In genomic region chrX:31215277-31215815, GRCh38 we compare ENCODE assay signal across 17 cellular contexts.
DNase-seq lines count a peak whose midpoint lies in the region; TF ChIP-seq lines count a peak whose summit lies in the region.
"Had no signal": no experiment of that assay in that cellular context is flagged by ENCODE, and none has a peak within 500 bp of the region (broad histone marks: within the 10 kb centered on the region; RNA-seq: fewer than 3 reads in every experiment).

No MANE protein-coding gene starts in this region.

- H3K23ac ChIP-seq in mesenchymal stem cell (ENCODE audit: low read length in 2 of 2): no peak overlapping the region

- H3K27ac ChIP-seq in OCI-LY3 (ENCODE audit: low read length) (peak overlapping the region; percentile 52), mesenchymal stem cell (ENCODE audit: low read length, poor library complexity, severe bottlenecking) (no peak overlapping the region)
- H3K27ac ChIP-seq: 22Rv1, BLaER1, KMS-11 had no signal

- no peak overlapping the region for H2BK15ac ChIP-seq in mesenchymal stem cell (ENCODE audit: low read depth, poor library complexity, severe bottlenecking)

- H4K91ac ChIP-seq in mesenchymal stem cell (ENCODE audit: low read length): no peak overlapping the region

- H3K14ac ChIP-seq in mesenchymal stem cell (ENCODE audit: low read length in 2 of 2): no peak overlapping the region

- peak overlapping the region; percentile 55 for H3K27ac Mint-ChIP-seq in chondrocyte (ENCODE audit: unreplicated experiment)
- H3K27ac Mint-ChIP-seq: CD14-positive monocyte; CD8-positive, alpha-beta T cell; GM23338 had no signal

- H3K9me3 ChIP-seq in OCI-LY3 (ENCODE audit: insufficient read depth, low read length) (no peaks in the 10 kb centered on the region), mesenchymal stem cell (ENCODE audit: control insufficient read depth, low read length) (no peaks in the 10 kb centered on the region)

- H3K4me1 Mint-ChIP-seq in chondrocyte (ENCODE audit: low read depth): peaks cover 37% of the 10 kb centered on the region

- H2AFZ ChIP-seq in OCI-LY3 (ENCODE audit: low read depth, low read length) (no peak overlapping the region), mesenchymal stem cell (ENCODE audit: low read depth, low read length) (no peak overlapping the region)
- H2AFZ ChIP-seq: GM23338 had no signal

- no peak overlapping the region for H3K4me3 Mint-ChIP-seq in chondrocyte (ENCODE audit: unreplicated experiment)
- H3K4me3 Mint-ChIP-seq: CD14-positive monocyte; CD8-positive, alpha-beta T cell; GM23338 had no signal

- peaks cover 59% of the 10 kb centered on the region for H3K4me1 ChIP-seq in OCI-LY3 (ENCODE audit: low read length)
- no peaks in the 10 kb centered on the region for H3K4me1 ChIP-seq in mesenchymal stem cell (ENCODE audit: control insufficient read depth, insufficient read depth, low read depth, low read length)

- peak overlapping the region; percentile 81 for H3K4me2 ChIP-seq in OCI-LY3 (ENCODE audit: low read length)
- no peak overlapping the region for H3K4me2 ChIP-seq in mesenchymal stem cell (ENCODE audit: low read length, poor library complexity, severe bottlenecking)
- H3K4me2 ChIP-seq: BLaER1, GM23338, KMS-11 had no signal

- H2BK12ac ChIP-seq in mesenchymal stem cell (ENCODE audit: low read length in 2 of 2): no peak overlapping the region

- H4K8ac ChIP-seq in mesenchymal stem cell (ENCODE audit: low read length): no peak overlapping the region

- no peaks in the 10 kb centered on the region for H3K79me1 ChIP-seq in mesenchymal stem cell (replicated peaks; ENCODE audit: low read length, poor library complexity, severe bottlenecking)

- H3K4me3 ChIP-seq in OCI-LY3 (ENCODE audit: low read length) (peak overlapping the region; percentile 66), mesenchymal stem cell (ENCODE audit: insufficient read depth in 1 of 2, low read depth in 1 of 2, low read length in 2 of 2) (no peak overlapping the region)
- H3K4me3 ChIP-seq: BLaER1, GM23338 had no signal

- H3K36me3 ChIP-seq in OCI-LY3 (replicated peaks; ENCODE audit: low read depth, low read length) (peaks cover 10% of the 10 kb centered on the region), mesenchymal stem cell (ENCODE audit: control insufficient read depth in 1 of 2, insufficient read depth in 2 of 2, low read depth in 1 of 2, low read length in 2 of 2) (no peaks in the 10 kb centered on the region)

- no peak overlapping the region for H2AK5ac ChIP-seq in mesenchymal stem cell (ENCODE audit: low read length, severe bottlenecking)

- H3K9ac ChIP-seq in OCI-LY3 (ENCODE audit: low read length) (peak overlapping the region; percentile 53), mesenchymal stem cell (ENCODE audit: low read length) (no peak overlapping the region)
- H3K9ac ChIP-seq: BLaER1, KMS-11 had no signal

- TF ChIP-seq CTCF in OCI-LY3 (IDR thresholded peaks at IDR 0.05; ENCODE audit: low read depth, low read length): no peak
- TF ChIP-seq CTCF in chondrocyte (IDR thresholded peaks at IDR 0.05): no peak

- DNase-seq in NCI-H1417 (lab: John Stamatoyannopoulos, UW): peak in 2 of 3 experiments; percentile 33 to 71
- DNase-seq in NCI-H1417 treated with DMSO at 0.1 percent for 48 hours (lab: John Stamatoyannopoulos, UW): no peak
- no peak for DNase-seq in chondrocyte (ENCODE audit: low spot score)
- DNase-seq in mesenchymal stem cell: no peak
- no peak for DNase-seq in kidney glomerular epithelial cell (lab: John Stamatoyannopoulos, UW)
- no peak for DNase-seq in stimulated activated CD4-positive, alpha-beta T cell treated with anti-CD3 and anti-CD28 coated beads, Interleukin-2, amount 100 ng/mL, for 24 hours
- DNase-seq: Calu3; CD8-positive, alpha-beta T cell; DMS79 treated with DMSO at 0.1 percent for 48 hours; GF-D8; HCEC 1CT had no signal

- H3K4ac ChIP-seq in mesenchymal stem cell (ENCODE audit: low read depth in 1 of 2, low read length in 2 of 2): no peak overlapping the region

- no peaks in the 10 kb centered on the region for H3K27me3 ChIP-seq in OCI-LY3 (ENCODE audit: low read depth, low read length)
- peaks cover 0 to 8% of the 10 kb centered on the region in 2 experiments for H3K27me3 ChIP-seq in mesenchymal stem cell (ENCODE audit: control insufficient read depth in 1 of 2, insufficient read depth in 1 of 2, low read length in 2 of 2)

- WGBS in mesenchymal stem cell: 100% methylated on average over 2 of the region's 7 CpGs

- no peaks in the 10 kb centered on the region for H3K9me3 Mint-ChIP-seq in chondrocyte (ENCODE audit: low read depth)
- H3K9me3 Mint-ChIP-seq: CD14-positive monocyte; CD8-positive, alpha-beta T cell; GM23338 had no signal

- H4K20me1 ChIP-seq in OCI-LY3 (ENCODE audit: insufficient read depth, low read length): peaks cover 26% of the 10 kb centered on the region; the same call in 1 of the 2 replicates

- H3K36me3 Mint-ChIP-seq in chondrocyte (ENCODE audit: low read depth): peaks cover 4% of the 10 kb centered on the region
- H3K36me3 Mint-ChIP-seq: CD14-positive monocyte; CD8-positive, alpha-beta T cell had no signal

- H3K79me2 ChIP-seq in OCI-LY3 (ENCODE audit: low read length): peaks cover 68% of the 10 kb centered on the region

- no peak overlapping the region for H2BK5ac ChIP-seq in mesenchymal stem cell (ENCODE audit: low read depth, low read length, poor library complexity, severe bottlenecking)

- no peaks in the 10 kb centered on the region for H3K27me3 Mint-ChIP-seq in chondrocyte (ENCODE audit: low read depth)

- no peak overlapping the region for H3K18ac ChIP-seq in mesenchymal stem cell (ENCODE audit: low read depth in 1 of 2, low read length in 2 of 2)

- no peak overlapping the region for H2BK120ac ChIP-seq in mesenchymal stem cell (ENCODE audit: low read depth, low read length)

Comparison
In these comparisons a context has a peak if more than half of its experiments do, and no peak if none do; other contexts are left out.
1. DNase-seq: peak in NCI-H1417 (2 of 3); none in NCI-H1417 treated with DMSO at 0.1 percent for 48 hours (single experiment), chondrocyte (single experiment), mesenchymal stem cell (single experiment), kidney glomerular epithelial cell (single experiment) and stimulated activated CD4-positive, alpha-beta T cell treated with anti-CD3 and anti-CD28 coated beads, Interleukin-2, amount 100 ng/mL, for 24 hours (0 of 2).